Comparison of ENCODE assay signal across 16 cellular contexts in the genomic region with DNA sequence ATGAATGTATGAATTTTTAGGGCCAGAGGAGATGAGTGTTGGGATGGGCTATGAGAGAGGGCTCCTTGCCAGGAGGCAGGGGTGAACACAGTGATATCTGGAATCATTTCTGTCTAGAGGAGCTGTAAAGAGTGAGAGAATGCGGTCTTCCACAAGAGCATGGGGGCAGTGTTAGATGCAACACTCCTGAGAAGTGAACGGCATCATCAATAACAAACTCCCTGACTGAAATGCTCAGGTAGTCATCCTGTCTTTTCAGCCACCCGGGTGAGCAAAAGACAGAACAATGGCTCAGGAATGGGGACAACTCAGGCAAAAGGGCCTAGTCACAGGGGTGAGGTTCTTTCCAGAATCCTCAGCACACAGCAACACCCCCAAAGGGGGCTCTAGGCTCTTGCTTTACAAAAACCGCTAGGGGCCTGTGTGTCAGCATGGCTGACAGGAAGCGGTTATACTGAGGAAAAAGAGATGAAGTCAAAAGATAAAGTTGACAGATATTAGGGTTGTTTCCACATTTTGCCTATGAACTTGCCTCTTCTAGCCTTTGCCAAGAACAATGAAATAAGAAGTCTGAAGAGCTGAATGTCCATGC.
A peak's percentile ranks its signal among the peaks of the same experiment; 100 is the strongest.
DNase-seq lines count a peak whose midpoint lies in the region; ATAC-seq and TF ChIP-seq lines count a peak whose summit lies in the region.
"Had no signal": no experiment of that assay in that cellular context is flagged by ENCODE, and none has a peak within 500 bp of the region (broad histone marks: within the 10 kb centered on the region; RNA-seq: fewer than 3 reads in every experiment).

No MANE protein-coding gene starts in this region.

- no peak overlapping the region for H3K4me2 ChIP-seq in neural progenitor cell
- H3K4me2 ChIP-seq: A549, hepatocyte had no signal

- no peaks in the 10 kb centered on the region for H3K36me3 ChIP-seq in neural progenitor cell
- H3K36me3 ChIP-seq: esophagus squamous epithelium, upper lobe of right lung had no signal

- H3K27ac ChIP-seq in neural progenitor cell = no peak overlapping the region
- H3K27ac ChIP-seq: A549, esophagus squamous epithelium, hepatocyte, upper lobe of right lung had no signal

- peak; percentile 53 for DNase-seq in activated CD4-positive, alpha-beta T cell treated with anti-CD3 and anti-CD28 coated beads for 36 hours
- DNase-seq in activated CD4-positive, alpha-beta T cell treated with anti-CD3 and anti-CD28 coated beads for 4 hours = no peak
- DNase-seq in UCSD-AML1 (lab: John Stamatoyannopoulos, UW; ENCODE audit: unreplicated experiment) (peak; percentile 44), neural progenitor cell (ENCODE audit: low spot score) (no peak), NK-92 (lab: John Stamatoyannopoulos, UW; ENCODE audit: unreplicated experiment) (no peak), medulla oblongata (ENCODE audit: extremely low spot score) (no peak), C1 segment of cervical spinal cord (lab: John Stamatoyannopoulos, UW) (no peak)
- peak; percentile 22 for DNase-seq in activated naive CD8-positive, alpha-beta T cell treated with anti-CD3 and anti-CD28 coated beads for 36 hours
- DNase-seq: esophagus squamous epithelium, NCI-H146, NCI-H526, occipital lobe, upper lobe of right lung had no signal

- H3K79me2 ChIP-seq in neural progenitor cell (ENCODE audit: low read depth) = no peaks in the 10 kb centered on the region
- H3K79me2 ChIP-seq: hepatocyte had no signal

- intact Hi-C loops in activated CD4-positive, alpha-beta T cell treated with anti-CD3 and anti-CD28 coated beads for 36 hours (cut with DNase I, micrococcal nuclease) = loop anchor here in 1 of 2 experiments (5.0 kb wide), 1 partner anchor 168 kb away; no protein-coding TSS in a partner anchor

- CTCF ChIA-PET in activated CD4-positive, alpha-beta T cell treated with anti-CD3 and anti-CD28 coated beads for 36 hours (lab: Charles Lee) = no interaction called here

- H3K27me3 ChIP-seq in neural progenitor cell = no peaks in the 10 kb centered on the region
- H3K27me3 ChIP-seq: esophagus squamous epithelium, hepatocyte, upper lobe of right lung had no signal

- H2AFZ ChIP-seq in neural progenitor cell (replicated peaks) = no peak overlapping the region
- H2AFZ ChIP-seq: hepatocyte had no signal

- no peaks in the 10 kb centered on the region for H3K36me3 Mint-ChIP-seq in activated CD4-positive, alpha-beta T cell treated with anti-CD3 and anti-CD28 coated beads for 36 hours (ENCODE audit: low read depth)
- peaks cover 4% of the 10 kb centered on the region for H3K36me3 Mint-ChIP-seq in activated naive CD8-positive, alpha-beta T cell treated with anti-CD3 and anti-CD28 coated beads for 36 hours
- peaks cover 2% of the 10 kb centered on the region for H3K36me3 Mint-ChIP-seq in neural progenitor cell

- H3K9me3 Mint-ChIP-seq in activated CD4-positive, alpha-beta T cell treated with anti-CD3 and anti-CD28 coated beads for 36 hours (ENCODE audit: low read depth) = no peaks in the 10 kb centered on the region
- no peaks in the 10 kb centered on the region for H3K9me3 Mint-ChIP-seq in activated naive CD8-positive, alpha-beta T cell treated with anti-CD3 and anti-CD28 coated beads for 36 hours
- no peaks in the 10 kb centered on the region for H3K9me3 Mint-ChIP-seq in neural progenitor cell

- no peaks in the 10 kb centered on the region for H3K9me3 ChIP-seq in neural progenitor cell (ENCODE audit: low read depth)
- H3K9me3 ChIP-seq: A549, esophagus squamous epithelium, upper lobe of right lung had no signal

- no peaks in the 10 kb centered on the region for H3F3A ChIP-seq in neural progenitor cell (ENCODE audit: low read depth)

- H3K27ac Mint-ChIP-seq in activated CD4-positive, alpha-beta T cell treated with anti-CD3 and anti-CD28 coated beads for 36 hours = peak overlapping the region; percentile 55
- peak overlapping the region; percentile 5 for H3K27ac Mint-ChIP-seq in activated naive CD8-positive, alpha-beta T cell treated with anti-CD3 and anti-CD28 coated beads for 36 hours
- H3K27ac Mint-ChIP-seq in neural progenitor cell = peak overlapping the region; percentile 18

- H4K20me1 ChIP-seq in neural progenitor cell (ENCODE audit: low read depth) = no peaks in the 10 kb centered on the region

- no peaks in the 10 kb centered on the region for H3K4me1 ChIP-seq in neural progenitor cell

- POLR2A ChIA-PET in activated CD4-positive, alpha-beta T cell treated with anti-CD3 and anti-CD28 coated beads for 36 hours (lab: Charles Lee) = no interaction called here

- no peak overlapping the region for H3K9ac ChIP-seq in neural progenitor cell

- H3K4me1 Mint-ChIP-seq in activated CD4-positive, alpha-beta T cell treated with anti-CD3 and anti-CD28 coated beads for 36 hours = peaks cover 30% of the 10 kb centered on the region
- H3K4me1 Mint-ChIP-seq in activated naive CD8-positive, alpha-beta T cell treated with anti-CD3 and anti-CD28 coated beads for 36 hours = peaks cover 37% of the 10 kb centered on the region
- peaks cover 22% of the 10 kb centered on the region for H3K4me1 Mint-ChIP-seq in neural progenitor cell

- peaks cover 4% of the 10 kb centered on the region for H3K27me3 Mint-ChIP-seq in activated CD4-positive, alpha-beta T cell treated with anti-CD3 and anti-CD28 coated beads for 36 hours
- no peaks in the 10 kb centered on the region for H3K27me3 Mint-ChIP-seq in activated naive CD8-positive, alpha-beta T cell treated with anti-CD3 and anti-CD28 coated beads for 36 hours
- H3K27me3 Mint-ChIP-seq in neural progenitor cell (ENCODE audit: insufficient read depth, low read depth) = peaks cover 3% of the 10 kb centered on the region

- no peak overlapping the region for H3K4me3 Mint-ChIP-seq in activated CD4-positive, alpha-beta T cell treated with anti-CD3 and anti-CD28 coated beads for 36 hours
- H3K4me3 Mint-ChIP-seq in activated naive CD8-positive, alpha-beta T cell treated with anti-CD3 and anti-CD28 coated beads for 36 hours = no peak overlapping the region
- H3K4me3 Mint-ChIP-seq in neural progenitor cell = no peak overlapping the region

- no peak for TF ChIP-seq CTCF in neural progenitor cell (IDR thresholded peaks at IDR 0.05)

- no peak overlapping the region for H3K4me3 ChIP-seq in neural progenitor cell
- H3K4me3 ChIP-seq: A549, esophagus squamous epithelium, hepatocyte, skin epidermis, upper lobe of right lung had no signal

- ATAC-seq in activated CD4-positive, alpha-beta T cell treated with anti-CD3 and anti-CD28 coated beads for 36 hours = peak; percentile 70
- ATAC-seq: A549, upper lobe of right lung had no signal

Comparison
In these comparisons a context has a peak if more than half of its experiments do, and no peak if none do; other contexts are left out.
1. DNase-seq: peak in activated CD4-positive, alpha-beta T cell treated with anti-CD3 and anti-CD28 coated beads for 36 hours (single experiment), UCSD-AML1 (single experiment) and activated naive CD8-positive, alpha-beta T cell treated with anti-CD3 and anti-CD28 coated beads for 36 hours (single experiment); none in activated CD4-positive, alpha-beta T cell treated with anti-CD3 and anti-CD28 coated beads for 4 hours (0 of 2), neural progenitor cell (single experiment), NK-92 (single experiment), medulla oblongata (single experiment) and C1 segment of cervical spinal cord (0 of 14).
2. H3K27ac Mint-ChIP-seq: peak in every context shown above with its lines; median percentile 55 in activated CD4-positive, alpha-beta T cell treated with anti-CD3 and anti-CD28 coated beads for 36 hours; 18 in neural progenitor cell; 5 in activated naive CD8-positive, alpha-beta T cell treated with anti-CD3 and anti-CD28 coated beads for 36 hours.